Comparison of ENCODE assay signal across 27 cellular contexts in the genomic region with DNA sequence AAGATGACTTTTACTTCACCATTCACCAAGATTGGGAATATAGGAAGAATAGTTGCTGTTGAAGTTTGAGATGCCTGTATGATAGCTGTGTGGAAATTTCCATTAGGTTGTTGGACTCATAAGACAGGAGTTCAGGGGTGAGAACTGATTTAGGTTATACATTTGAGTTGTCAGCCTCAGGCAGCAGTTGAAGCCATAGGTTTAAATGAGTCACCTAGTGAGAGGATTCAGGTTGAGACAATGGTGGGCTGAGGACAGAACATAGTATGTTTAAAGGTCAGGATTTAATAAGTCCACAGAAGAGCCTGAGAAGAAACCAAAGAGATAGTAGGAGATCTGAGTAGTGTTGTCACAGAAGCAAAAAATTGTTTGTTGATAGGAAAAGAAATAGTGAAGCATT.
DNase-seq lines count a peak whose midpoint lies in the region; ATAC-seq and TF ChIP-seq lines count a peak whose summit lies in the region.
"Had no signal": no experiment of that assay in that cellular context is flagged by ENCODE, and none has a peak within 500 bp of the region (broad histone marks: within the 10 kb centered on the region; RNA-seq: fewer than 3 reads in every experiment).

No MANE protein-coding gene starts in this region.

- H3K9me3 Mint-ChIP-seq in activated naive CD4-positive, alpha-beta T cell treated with anti-CD3 and anti-CD28 coated beads, Interleukin-2, amount 50 U/mL, for 24 hours = no peaks in the 10 kb centered on the region
- no peaks in the 10 kb centered on the region for H3K9me3 Mint-ChIP-seq in activated T-helper 17 cell treated with anti-CD3 and anti-CD28 coated beads, Interleukin-2, amount 50 U/mL, for 72 hours
- no peaks in the 10 kb centered on the region for H3K9me3 Mint-ChIP-seq in stimulated activated naive CD8-positive, alpha-beta T cell treated with anti-CD3 and anti-CD28 coated beads, Interleukin-15, amount 100 ng/mL, for 72 hours
- H3K9me3 Mint-ChIP-seq: neural progenitor cell; T-helper 1 cell treated with Interleukin-12 subunit alpha and Interleukin-12 subunit beta and Interleukin-4 antibody, amounts not matched to agents 30 μg/mL and 1 μg/mL, for 36 hours had no signal

- peaks cover 34% of the 10 kb centered on the region for H3K36me3 Mint-ChIP-seq in activated naive CD4-positive, alpha-beta T cell treated with anti-CD3 and anti-CD28 coated beads, Interleukin-2, amount 50 U/mL, for 24 hours
- peaks cover 95% of the 10 kb centered on the region for H3K36me3 Mint-ChIP-seq in activated T-helper 17 cell treated with anti-CD3 and anti-CD28 coated beads, Interleukin-2, amount 50 U/mL, for 72 hours (ENCODE audit: low read depth)

- TF ChIP-seq CTCF in foreskin keratinocyte (conservative IDR thresholded peaks at IDR 0.05) (no peak), RWPE1 (conservative IDR thresholded peaks at IDR 0.05; ENCODE audit: low read depth) (no peak)

- no peaks in the 10 kb centered on the region for H3K27me3 Mint-ChIP-seq in activated naive CD4-positive, alpha-beta T cell treated with anti-CD3 and anti-CD28 coated beads, Interleukin-2, amount 50 U/mL, for 24 hours
- no peaks in the 10 kb centered on the region for H3K27me3 Mint-ChIP-seq in activated T-helper 17 cell treated with anti-CD3 and anti-CD28 coated beads, Interleukin-2, amount 50 U/mL, for 72 hours
- no peaks in the 10 kb centered on the region for H3K27me3 Mint-ChIP-seq in stimulated activated naive CD8-positive, alpha-beta T cell treated with anti-CD3 and anti-CD28 coated beads, Interleukin-15, amount 100 ng/mL, for 72 hours

- H3K27me3 ChIP-seq in foreskin keratinocyte = no peaks in the 10 kb centered on the region
- H3K27me3 ChIP-seq: neural progenitor cell, upper lobe of left lung had no signal

- no peaks in the 10 kb centered on the region for H3K4me1 ChIP-seq in foreskin keratinocyte
- H3K4me1 ChIP-seq: neural progenitor cell, upper lobe of left lung had no signal

- DNase-seq in activated naive CD4-positive, alpha-beta T cell treated with anti-CD3 and anti-CD28 coated beads, Interleukin-2, amount 50 U/mL, for 16 hours = no peak
- DNase-seq in foreskin keratinocyte = peak in 1 of 2 donors; percentile 42
- no peak for DNase-seq in stimulated activated naive CD8-positive, alpha-beta T cell treated with anti-CD3 and anti-CD28 coated beads, Interleukin-15, amount 100 ng/mL, for 72 hours
- no peak for DNase-seq in NCI-H2196 (lab: John Stamatoyannopoulos, UW; ENCODE audit: unreplicated experiment)
- no peak for DNase-seq in RWPE1 (ENCODE audit: low spot score)
- DNase-seq: activated CD4-positive, alpha-beta T cell treated with anti-CD3 and anti-CD28 coated beads for 1 hour; activated effector memory CD4-positive, alpha-beta T cell treated with Interleukin-2 at 50 U/mL for 16 hours; amygdala; C1 segment of cervical spinal cord; Calu3; DMS79 treated with DMSO at 0.1 percent for 48 hours; effector memory CD4-positive, alpha-beta T cell; erythroblast; HCEC 1CT; KBM-7; MM.1S; NCI-H1436; NCI-H774; right cardiac atrium; stimulated activated CD4-positive, alpha-beta T cell treated with anti-CD3 and anti-CD28 coated beads, Interleukin-2, amount 100 ng/mL, for 48 hours; upper lobe of left lung had no signal

- POLR2A ChIA-PET in RWPE1 (lab: Yijun Ruan, JAX; ENCODE audit: low non-redundant PET) = no interaction called here

- peaks cover 28% of the 10 kb centered on the region for H3K4me1 Mint-ChIP-seq in activated naive CD4-positive, alpha-beta T cell treated with anti-CD3 and anti-CD28 coated beads, Interleukin-2, amount 50 U/mL, for 24 hours
- H3K4me1 Mint-ChIP-seq in activated T-helper 17 cell treated with anti-CD3 and anti-CD28 coated beads, Interleukin-2, amount 50 U/mL, for 72 hours = peaks cover 13% of the 10 kb centered on the region
- peaks cover 19% of the 10 kb centered on the region for H3K4me1 Mint-ChIP-seq in stimulated activated naive CD8-positive, alpha-beta T cell treated with anti-CD3 and anti-CD28 coated beads, Interleukin-15, amount 100 ng/mL, for 72 hours
- H3K4me1 Mint-ChIP-seq: neural progenitor cell had no signal

- H3K27ac Mint-ChIP-seq in activated naive CD4-positive, alpha-beta T cell treated with anti-CD3 and anti-CD28 coated beads, Interleukin-2, amount 50 U/mL, for 24 hours = peak overlapping the region; percentile 68
- H3K27ac Mint-ChIP-seq in activated T-helper 17 cell treated with anti-CD3 and anti-CD28 coated beads, Interleukin-2, amount 50 U/mL, for 72 hours = peak overlapping the region; percentile 21
- H3K27ac Mint-ChIP-seq in stimulated activated naive CD8-positive, alpha-beta T cell treated with anti-CD3 and anti-CD28 coated beads, Interleukin-15, amount 100 ng/mL, for 72 hours = peak overlapping the region; percentile 0 to 16
- H3K27ac Mint-ChIP-seq: neural progenitor cell; T-helper 1 cell treated with Interleukin-12 subunit alpha and Interleukin-12 subunit beta and Interleukin-4 antibody, amounts not matched to agents 30 μg/mL and 1 μg/mL, for 36 hours had no signal

- CTCF ChIA-PET in RWPE1 (lab: Yijun Ruan, JAX) = no interaction called here

- H3K27ac ChIP-seq in foreskin keratinocyte = no peak overlapping the region
- H3K27ac ChIP-seq in RWPE1 = no peak overlapping the region
- H3K27ac ChIP-seq: coronary artery, neural progenitor cell, SK-N-MC, upper lobe of left lung had no signal

- peak; percentile 70 for ATAC-seq in activated T-helper 17 cell treated with anti-CD3 and anti-CD28 coated beads, Interleukin-2, amount 50 U/mL, for 72 hours (replicated peaks)
- ATAC-seq in foreskin keratinocyte = peak; percentile 79
- peak; percentile 86 for ATAC-seq in stimulated activated naive CD8-positive, alpha-beta T cell treated with anti-CD3 and anti-CD28 coated beads, Interleukin-15, amount 100 ng/mL, for 72 hours
- ATAC-seq: right cardiac atrium had no signal

- H3K4me3 Mint-ChIP-seq in activated naive CD4-positive, alpha-beta T cell treated with anti-CD3 and anti-CD28 coated beads, Interleukin-2, amount 50 U/mL, for 24 hours = no peak overlapping the region
- no peak overlapping the region for H3K4me3 Mint-ChIP-seq in activated T-helper 17 cell treated with anti-CD3 and anti-CD28 coated beads, Interleukin-2, amount 50 U/mL, for 72 hours
- no peak overlapping the region for H3K4me3 Mint-ChIP-seq in stimulated activated naive CD8-positive, alpha-beta T cell treated with anti-CD3 and anti-CD28 coated beads, Interleukin-15, amount 100 ng/mL, for 72 hours
- H3K4me3 Mint-ChIP-seq: neural progenitor cell; T-helper 1 cell treated with Interleukin-12 subunit alpha and Interleukin-12 subunit beta and Interleukin-4 antibody, amounts not matched to agents 30 μg/mL and 1 μg/mL, for 36 hours had no signal

Comparison
In these comparisons a context has a peak if more than half of its experiments do, and no peak if none do; other contexts are left out.
1. H3K27ac Mint-ChIP-seq: peak in every context shown above with its lines; median percentile 68 in activated naive CD4-positive, alpha-beta T cell treated with anti-CD3 and anti-CD28 coated beads, Interleukin-2, amount 50 U/mL, for 24 hours; 21 in activated T-helper 17 cell treated with anti-CD3 and anti-CD28 coated beads, Interleukin-2, amount 50 U/mL, for 72 hours; 8 in stimulated activated naive CD8-positive, alpha-beta T cell treated with anti-CD3 and anti-CD28 coated beads, Interleukin-15, amount 100 ng/mL, for 72 hours.